In the genomic region with DNA sequence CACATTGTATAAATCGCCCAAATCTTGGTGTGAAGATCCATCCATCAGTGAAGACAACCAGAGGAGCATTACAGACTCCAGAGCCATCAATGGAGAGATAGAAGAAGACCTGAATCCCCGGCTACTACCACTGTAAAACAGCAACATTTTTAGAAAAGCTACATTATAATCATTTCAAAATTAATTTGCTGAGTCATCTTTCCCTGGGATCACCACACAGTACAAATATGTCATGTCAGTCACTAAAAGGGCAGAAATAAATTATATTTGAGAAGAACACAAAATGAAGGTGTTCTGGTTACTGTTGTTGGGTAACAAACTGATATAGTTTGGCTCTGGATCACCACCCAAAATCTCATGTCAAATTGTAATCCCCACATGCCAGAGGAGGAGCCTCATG, we compare ENCODE assay signal across 3 cellular contexts.
TF ChIP-seq lines count a peak whose summit lies in the region.

No MANE protein-coding gene starts in this region.

TF ChIP-seq in A549, 52 proteins besides CTCF, POLR2A, EP300 and RAD21:
- TF ChIP-seq NR3C1 (IDR thresholded peaks at IDR 0.05), result no peak
- no peak for TF ChIP-seq ZC3H11A (IDR thresholded peaks at IDR 0.05)
- TF ChIP-seq CHD4 (IDR thresholded peaks at IDR 0.05; ENCODE audit: borderline replicate concordance), result no peak
- no peak for TF ChIP-seq RARB (CRISPR knock-in tag; IDR thresholded peaks at IDR 0.05)
- TF ChIP-seq MAFK (IDR thresholded peaks at IDR 0.05; ENCODE audit: partially characterized antibody), result peak; percentile 97
- peak; percentile 94 for TF ChIP-seq NFE2L2 (conservative IDR thresholded peaks at IDR 0.05; ENCODE audit: low read length)

TF ChIP-seq in IMR-90, 13 proteins besides CTCF, POLR2A, EP300 and RAD21:
- TF ChIP-seq MAZ (IDR thresholded peaks at IDR 0.05; ENCODE audit: borderline replicate concordance, low read depth, low read length) (no peak), NFE2L2 (IDR thresholded peaks at IDR 0.05; ENCODE audit: low read depth, low read length) (peak; percentile 94), CHD1 (IDR thresholded peaks at IDR 0.05; ENCODE audit: low read depth, low read length) (no peak), MAFK (IDR thresholded peaks at IDR 0.05; ENCODE audit: low read depth, low read length) (peak; percentile 97)

TF ChIP-seq in K562, 482 proteins besides CTCF, POLR2A, EP300 and RAD21:
- peak; percentile 97 for TF ChIP-seq ZNF316 (IDR thresholded peaks at IDR 0.05)
- TF ChIP-seq MAFG (tag; conservative IDR thresholded peaks at IDR 0.05), result peak; percentile 94
- no peak for TF ChIP-seq NUFIP1 (IDR thresholded peaks at IDR 0.05; ENCODE audit: partially characterized antibody)
- TF ChIP-seq MAFK (IDR thresholded peaks at IDR 0.05; ENCODE audit: low read length), result peak; percentile 94
- TF ChIP-seq C11orf30 (IDR thresholded peaks at IDR 0.05; ENCODE audit: low read depth), result peak; percentile 89
- TF ChIP-seq, protein P1, sequence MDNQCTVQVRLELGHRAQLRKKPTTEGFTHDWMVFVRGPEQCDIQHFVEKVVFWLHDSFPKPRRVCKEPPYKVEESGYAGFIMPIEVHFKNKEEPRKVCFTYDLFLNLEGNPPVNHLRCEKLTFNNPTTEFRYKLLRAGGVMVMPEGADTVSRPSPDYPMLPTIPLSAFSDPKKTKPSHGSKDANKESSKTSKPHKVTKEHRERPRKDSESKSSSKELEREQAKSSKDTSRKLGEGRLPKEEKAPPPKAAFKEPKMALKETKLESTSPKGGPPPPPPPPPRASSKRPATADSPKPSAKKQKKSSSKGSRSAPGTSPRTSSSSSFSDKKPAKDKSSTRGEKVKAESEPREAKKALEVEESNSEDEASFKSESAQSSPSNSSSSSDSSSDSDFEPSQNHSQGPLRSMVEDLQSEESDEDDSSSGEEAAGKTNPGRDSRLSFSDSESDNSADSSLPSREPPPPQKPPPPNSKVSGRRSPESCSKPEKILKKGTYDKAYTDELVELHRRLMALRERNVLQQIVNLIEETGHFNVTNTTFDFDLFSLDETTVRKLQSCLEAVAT (IDR thresholded peaks at IDR 0.05), result no peak
- no peak for TF ChIP-seq MED1 (CRISPR knock-in tag; IDR thresholded peaks at IDR 0.05; ENCODE audit: borderline replicate concordance)
- TF ChIP-seq NFE2 (IDR thresholded peaks at IDR 0.05; ENCODE audit: low read depth), result peak; percentile 76
- TF ChIP-seq MAFF (IDR thresholded peaks at IDR 0.05; ENCODE audit: low read length), result peak; percentile 95
- peak; percentile 72; the same call in 1 of the 2 replicates for TF ChIP-seq NFE2L1 (tag; IDR thresholded peaks at IDR 0.05; ENCODE audit: borderline replicate concordance, low read depth)
- TF ChIP-seq BACH1 (tag; IDR thresholded peaks at IDR 0.05), result peak; percentile 47; the same call in 1 of the 2 replicates
- no peak for TF ChIP-seq FOXJ2 (tag; IDR thresholded peaks at IDR 0.05)
